Comparison of ENCODE assay signal across 7 cellular contexts in genomic region chr17:32007463-32008298, GRCh38. TPM values are rescaled to one million over a fixed set of nuclear protein-coding genes. Genes with fewer than 3 reads are reported as not detected.
DNase-seq lines count a peak whose midpoint lies in the region; ATAC-seq and TF ChIP-seq lines count a peak whose summit lies in the region.

No MANE protein-coding gene starts in this region.

- peak overlapping the region; percentile 82 for H2BK120ac ChIP-seq in mesenchymal stem cell (ENCODE audit: low read depth, low read length)

- no peaks in the 10 kb centered on the region for H3K27me3 ChIP-seq in mesenchymal stem cell (ENCODE audit: control insufficient read depth in 1 of 2, insufficient read depth in 1 of 2, low read length in 2 of 2)

- H2BK15ac ChIP-seq in mesenchymal stem cell (ENCODE audit: low read depth, poor library complexity, severe bottlenecking): no peak overlapping the region

- peak overlapping the region; percentile 96 to 97 for H3K4me3 Mint-ChIP-seq in effector memory CD8-positive, alpha-beta T cell

- 2% methylated on average over 52 of the region's 80 CpGs for WGBS in mesenchymal stem cell

- no peak overlapping the region for H2BK5ac ChIP-seq in mesenchymal stem cell (ENCODE audit: low read depth, low read length, poor library complexity, severe bottlenecking)

- peak overlapping the region in 1 of 2 experiments; percentile 91 for H3K14ac ChIP-seq in mesenchymal stem cell (ENCODE audit: low read length in 2 of 2)

- peak overlapping the region in 1 of 2 experiments; percentile 89 for H3K23ac ChIP-seq in mesenchymal stem cell (ENCODE audit: low read length in 2 of 2)

- H3K27me3 Mint-ChIP-seq in effector memory CD8-positive, alpha-beta T cell: no peaks in the 10 kb centered on the region

- peak; percentile 49 for ATAC-seq in GM18498 (IDR thresholded peaks at IDR 0.05; ENCODE audit: unreplicated experiment)
- ATAC-seq in effector memory CD8-positive, alpha-beta T cell (replicated peaks): peak; percentile 50

- no peak overlapping the region for H3K27ac ChIP-seq in mesenchymal stem cell (ENCODE audit: low read length, poor library complexity, severe bottlenecking)

- TF ChIP-seq CTCF in HFF-Myc (IDR thresholded peaks at IDR 0.05; ENCODE audit: low read depth, low read length, missing control alignments): no peak

- peak overlapping the region; percentile 93 to 94 for H3K27ac Mint-ChIP-seq in effector memory CD8-positive, alpha-beta T cell

- H3K36me3 Mint-ChIP-seq in effector memory CD8-positive, alpha-beta T cell (ENCODE audit: insufficient read depth): peaks cover 17% of the 10 kb centered on the region

- peaks cover 8% of the 10 kb centered on the region for H3K79me1 ChIP-seq in mesenchymal stem cell (replicated peaks; ENCODE audit: low read length, poor library complexity, severe bottlenecking)

- no peaks in the 10 kb centered on the region for H3K9me3 ChIP-seq in mesenchymal stem cell (ENCODE audit: control insufficient read depth, low read length)

- H3K18ac ChIP-seq in mesenchymal stem cell (ENCODE audit: low read depth in 1 of 2, low read length in 2 of 2): peak overlapping the region; percentile 62 to 96

- H4K8ac ChIP-seq in mesenchymal stem cell (ENCODE audit: low read length): peak overlapping the region; percentile 89

- peaks cover 8% of the 10 kb centered on the region for H3K4me1 ChIP-seq in mesenchymal stem cell (ENCODE audit: control insufficient read depth, insufficient read depth, low read depth, low read length)

- peak overlapping the region; percentile 17 to 98 for H3K4ac ChIP-seq in mesenchymal stem cell (ENCODE audit: low read depth in 1 of 2, low read length in 2 of 2)

- H2AK5ac ChIP-seq in mesenchymal stem cell (ENCODE audit: low read length, severe bottlenecking): no peak overlapping the region

- H3K9me3 Mint-ChIP-seq in effector memory CD8-positive, alpha-beta T cell: no peaks in the 10 kb centered on the region

- peak overlapping the region; percentile 80 for H4K91ac ChIP-seq in mesenchymal stem cell (ENCODE audit: low read length)

- H3K4me3 ChIP-seq in HFF-Myc (replicated peaks; ENCODE audit: low read depth, low read length) (peak overlapping the region; percentile 81), mesenchymal stem cell (ENCODE audit: insufficient read depth in 1 of 2, low read depth in 1 of 2, low read length in 2 of 2) (peak overlapping the region; percentile 94 to 98)

- H3K4me1 Mint-ChIP-seq in effector memory CD8-positive, alpha-beta T cell (ENCODE audit: low read depth in 2 of 2): peaks cover 37 to 39% of the 10 kb centered on the region in 2 donors

- peak overlapping the region; percentile 91 for H3K9ac ChIP-seq in mesenchymal stem cell (ENCODE audit: low read length)

- DNase-seq in HFF-Myc (ENCODE audit: extremely low read depth, low read depth): no peak
- DNase-seq in NCI-H1105 treated with DMSO at 0.1 percent for 48 hours (lab: John Stamatoyannopoulos, UW): peak; percentile 36
- DNase-seq in activated CD4-positive, alpha-beta T cell treated with anti-CD3 and anti-CD28 coated beads, Interleukin-2, amount 50 U/mL, for 24 hours (ENCODE audit: low read depth in 1 of 2, low spot score in 1 of 2): peak; percentile 9 to 22
- peak in 2 of 3 experiments; percentile 15 to 27 for DNase-seq in effector memory CD8-positive, alpha-beta T cell
- DNase-seq in mesenchymal stem cell: peak; percentile 33
- peak; percentile 64 for DNase-seq in stimulated activated CD8-positive, alpha-beta memory T cell treated with anti-CD3 and anti-CD28 coated beads, Interleukin-4, amount 100 ng/mL, for 48 hours

- peak overlapping the region; percentile 89 for H3K4me2 ChIP-seq in mesenchymal stem cell (ENCODE audit: low read length, poor library complexity, severe bottlenecking)

- H3K36me3 ChIP-seq in mesenchymal stem cell (ENCODE audit: control insufficient read depth in 1 of 2, insufficient read depth in 2 of 2, low read depth in 1 of 2, low read length in 2 of 2): peaks cover 0 to 5% of the 10 kb centered on the region in 2 experiments

- H2AFZ ChIP-seq in mesenchymal stem cell (ENCODE audit: low read depth, low read length): peak overlapping the region; percentile 95

- no peak overlapping the region for H2BK12ac ChIP-seq in mesenchymal stem cell (ENCODE audit: low read length in 2 of 2)

RNA-seq across cellular contexts. Expression of gene LRRC37B, which starts 0.5 kb away (rescaled TPM):
- polyA plus RNA-seq in mesenchymal stem cell (2013, experiment 1 of 2): 9.0 TPM
- polyA plus RNA-seq in mesenchymal stem cell (2013, experiment 2 of 2): 8.8 TPM
